Comparison of ENCODE assay signal across 8 cellular contexts in the genomic region with DNA sequence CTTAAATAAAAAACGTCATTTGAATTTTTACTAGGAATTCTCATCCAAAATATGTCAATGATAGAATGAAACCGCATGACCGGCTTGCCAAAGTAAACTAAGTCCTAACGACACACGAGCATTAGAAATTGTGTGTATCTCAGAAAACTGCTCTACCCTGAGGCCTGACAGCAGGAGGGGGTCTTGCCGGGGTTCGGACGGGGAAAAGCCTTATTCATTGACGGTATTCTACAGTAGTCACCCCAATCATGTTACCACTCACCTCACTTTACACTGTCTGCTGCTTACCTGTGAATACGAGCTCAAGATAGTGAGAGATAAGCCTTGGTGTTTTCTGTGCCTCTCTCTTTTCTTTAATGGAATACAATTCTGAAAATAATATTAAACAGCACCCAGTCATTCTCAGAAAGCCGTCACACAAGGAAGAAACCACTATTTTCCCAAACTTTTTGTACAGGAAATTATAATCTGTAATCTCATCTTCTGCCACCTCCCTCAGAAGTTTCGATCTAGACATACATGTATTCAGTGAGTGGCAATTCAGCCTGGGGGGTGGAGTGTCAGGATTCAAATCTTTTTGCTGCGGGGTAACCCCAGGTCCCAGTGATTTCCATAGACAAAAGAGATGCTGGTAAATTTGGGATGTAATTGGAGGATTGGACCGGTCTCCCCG. TPM values are rescaled to one million over a fixed set of nuclear protein-coding genes. Genes with fewer than 3 reads are reported as not detected.
DNase-seq lines count a peak whose midpoint lies in the region; ATAC-seq, FAIRE-seq and TF ChIP-seq lines count a peak whose summit lies in the region.

No MANE protein-coding gene starts in this region.

- FAIRE-seq in bronchial epithelial cell (lab: Jason Lieb, UNC) = no peak

- CTCF ChIA-PET in GM10248 (lab: Yijun Ruan, JAX) = interaction anchor here (0.9 to 7.4 kb wide), 5 partner anchors 12 to 422 kb away, joined by 3 to 90 read pairs (median 3); a partner anchor contains a TSS

- POLR2A ChIA-PET in GM10248 (lab: Yijun Ruan, JAX) = interaction anchor here (2.9 kb wide), 1 partner anchor 13 kb away, joined by 22 read pairs; a partner anchor contains a TSS

- H3K27me3 ChIP-seq in bronchial epithelial cell (ENCODE audit: control insufficient read depth, insufficient read depth, low read length) (no peaks in the 10 kb centered on the region), neutrophil (peaks cover 7% of the 10 kb centered on the region)

- H3K36me3 ChIP-seq in bronchial epithelial cell (ENCODE audit: control insufficient read depth, insufficient read depth, low read length) (no peaks in the 10 kb centered on the region), neutrophil (no peaks in the 10 kb centered on the region)

- DNase-seq in bronchial epithelial cell (ENCODE audit: low read depth) (no peak), HCEC 1CT (no peak), G401 (ENCODE audit: low spot score) (no peak), GM10248 (ENCODE audit: extremely low spot score) (no peak)

- in situ Hi-C loops in G401 (cut with HindIII; ENCODE audit: low sequenced_read_pairs) = loop anchor here (10.0 kb wide), 1 partner anchor 560 kb away; no protein-coding TSS in a partner anchor

- H3K4me3 ChIP-seq in GM12875 (ENCODE audit: low read depth, low read length) = peak overlapping the region; percentile 74
- peak overlapping the region; percentile 59 for H3K4me3 ChIP-seq in bronchial epithelial cell (ENCODE audit: low read depth, low read length)
- H3K4me3 ChIP-seq in neutrophil (ENCODE audit: low read depth in 1 of 2, low read length in 1 of 2) = peak overlapping the region; percentile 79 to 81

- peak overlapping the region; percentile 81 for H3K27ac ChIP-seq in neutrophil

- H3K4me1 ChIP-seq in neutrophil (ENCODE audit: control insufficient read depth in 1 of 2, insufficient read depth in 1 of 2, low read depth in 1 of 2, low read length in 1 of 2) = peaks cover 42 to 50% of the 10 kb centered on the region in 2 experiments

- no peaks in the 10 kb centered on the region for H3K9me3 ChIP-seq in neutrophil

- ATAC-seq in HG02885 (IDR thresholded peaks at IDR 0.05; ENCODE audit: poor library complexity, unreplicated experiment) (peak; percentile 22), GM21526 (IDR thresholded peaks at IDR 0.05; ENCODE audit: low FRiP score, unreplicated experiment) (no peak)

- TF ChIP-seq CTCF in GM12875 (IDR thresholded peaks at IDR 0.05; ENCODE audit: borderline replicate concordance, insufficient read depth, low read depth, low read length) (no peak), bronchial epithelial cell (IDR thresholded peaks at IDR 0.05; ENCODE audit: insufficient read depth, low read length, severe bottlenecking) (no peak), neutrophil (IDR thresholded peaks at IDR 0.05) (no peak), GM10248 (IDR thresholded peaks at IDR 0.05; ENCODE audit: control extremely low read depth, extremely low read depth, low read depth, missing control alignments) (no peak)

RNA-seq across cellular contexts. Expression of a gene that starts 0.5 kb away (rescaled TPM):
- 2.9 and 3.7 TPM in 2 replicates for total RNA-seq in bronchial epithelial cell
- 9.6 and 13.2 TPM in 2 replicates for total RNA-seq in G401 (2014; rRNA removed; shearing (Covaris generic))

RNA-seq across cellular contexts. Expression of a gene that starts 13.2 kb away (rescaled TPM):
- 36.2 and 50.3 TPM in 2 replicates for total RNA-seq in bronchial epithelial cell
- total RNA-seq in G401 (2014; rRNA removed; shearing (Covaris generic)) = 38.4 and 39.1 TPM in 2 replicates

RNA-seq across cellular contexts. Expression of a gene that starts 52.0 kb away (rescaled TPM):
- total RNA-seq in bronchial epithelial cell = 8.4 and 9.0 TPM in 2 replicates
- total RNA-seq in G401 (2014; rRNA removed; shearing (Covaris generic)) = 6.5 and 7.3 TPM in 2 replicates
